ENCODE assay signal across 11 cellular contexts in genomic region chr11:83257638-83258229, GRCh38. TPM values are rescaled to one million over a fixed set of nuclear protein-coding genes. Genes with fewer than 3 reads are reported as not detected.
DNase-seq lines count a peak whose midpoint lies in the region; ATAC-seq and TF ChIP-seq lines count a peak whose summit lies in the region.
"Had no signal": no experiment of that assay in that cellular context is flagged by ENCODE, and none has a peak within 500 bp of the region (broad histone marks: within the 10 kb centered on the region; RNA-seq: fewer than 3 reads in every experiment).

No MANE protein-coding gene starts in this region.

- H3K4me3 Mint-ChIP-seq in activated naive CD4-positive, alpha-beta T cell treated with anti-CD3 and anti-CD28 coated beads, Interleukin-2, amount 50 U/mL, for 24 hours = no peak overlapping the region
- no peak overlapping the region for H3K4me3 Mint-ChIP-seq in activated naive CD4-positive, alpha-beta T cell treated with anti-CD3 and anti-CD28 coated beads for 36 hours
- H3K4me3 Mint-ChIP-seq: type B pancreatic cell had no signal

- no peak for ATAC-seq in HG02852 (IDR thresholded peaks at IDR 0.05; ENCODE audit: unreplicated experiment)

- CTCF ChIA-PET in activated naive CD4-positive, alpha-beta T cell treated with anti-CD3 and anti-CD28 coated beads for 36 hours (lab: Charles Lee) = interaction anchor here (0.6 to 1.2 kb wide), 2 partner anchors 8 to 150 kb away, joined by 3 to 7 read pairs; no protein-coding TSS in a partner anchor

- TF ChIP-seq POLR2A in testis (IDR thresholded peaks at IDR 0.05) (no peak), spleen (IDR thresholded peaks at IDR 0.05) (no peak)

- H3K4me3 ChIP-seq in testis (no peak overlapping the region), spleen (no peak overlapping the region)

- H3K4me1 ChIP-seq in testis (no peaks in the 10 kb centered on the region), spleen (no peaks in the 10 kb centered on the region)

- H3K27me3 ChIP-seq in testis (no peaks in the 10 kb centered on the region), spleen (replicated peaks in 1 of 7) (no peaks in the 10 kb centered on the region)

- no peak for DNase-seq in activated naive CD4-positive, alpha-beta T cell treated with anti-CD3 and anti-CD28 coated beads for 36 hours
- peak; percentile 96 for DNase-seq in amniotic epithelial cell (ENCODE audit: low read depth)
- peak; percentile 72 for DNase-seq in islet precursor cell
- DNase-seq in stimulated activated CD4-positive, alpha-beta T cell treated with anti-CD3 and anti-CD28 coated beads, Interleukin-1b, Interleukin-23, amount 100 ng/mL, for 48 hours = no peak
- DNase-seq in testis = no peak
- DNase-seq in spleen = no peak
- DNase-seq: amygdala; stimulated activated CD4-positive, alpha-beta T cell treated with anti-CD3 and anti-CD28 coated beads, Interleukin-4, amount 100 ng/mL, for 24 hours had no signal

- 76 to 84% methylated on average over 3 of the region's 3 CpGs for WGBS in testis, 2 donors
- 80 to 98% (median 87%) methylated on average over 3 of the region's 3 CpGs for WGBS in spleen, 5 donors

- H3K36me3 Mint-ChIP-seq in activated naive CD4-positive, alpha-beta T cell treated with anti-CD3 and anti-CD28 coated beads, Interleukin-2, amount 50 U/mL, for 24 hours = peaks cover 6% of the 10 kb centered on the region
- H3K36me3 Mint-ChIP-seq in activated naive CD4-positive, alpha-beta T cell treated with anti-CD3 and anti-CD28 coated beads for 36 hours (ENCODE audit: low read depth) = peaks cover 2% of the 10 kb centered on the region

- H3K27ac Mint-ChIP-seq in activated naive CD4-positive, alpha-beta T cell treated with anti-CD3 and anti-CD28 coated beads, Interleukin-2, amount 50 U/mL, for 24 hours = peak overlapping the region; percentile 35
- H3K27ac Mint-ChIP-seq in activated naive CD4-positive, alpha-beta T cell treated with anti-CD3 and anti-CD28 coated beads for 36 hours = no peak overlapping the region
- H3K27ac Mint-ChIP-seq: type B pancreatic cell had no signal

- no peaks in the 10 kb centered on the region for H3K27me3 Mint-ChIP-seq in activated naive CD4-positive, alpha-beta T cell treated with anti-CD3 and anti-CD28 coated beads, Interleukin-2, amount 50 U/mL, for 24 hours
- H3K27me3 Mint-ChIP-seq in activated naive CD4-positive, alpha-beta T cell treated with anti-CD3 and anti-CD28 coated beads for 36 hours (ENCODE audit: low read depth) = no peaks in the 10 kb centered on the region
- H3K27me3 Mint-ChIP-seq: type B pancreatic cell had no signal

- H3K9me3 ChIP-seq in testis (no peaks in the 10 kb centered on the region), spleen (no peaks in the 10 kb centered on the region)

- H3K36me3 ChIP-seq in testis (ENCODE audit: low read depth, missing control alignments) (no peaks in the 10 kb centered on the region), spleen (peaks cover 0 to 71% (median 35%) of the 10 kb centered on the region in 6 donors)

- H3K27ac ChIP-seq in testis (peak overlapping the region in 1 of 2 donors; percentile 8), spleen (no peak overlapping the region)

- intact Hi-C loops in activated naive CD4-positive, alpha-beta T cell treated with anti-CD3 and anti-CD28 coated beads for 36 hours (cut with micrococcal nuclease) = no loop called here
- intact Hi-C loops in testis (cut with DNase I; ENCODE audit: low total_unique reads) (no loop called here), spleen (cut with DNase I; ENCODE audit: low total_unique reads) (no loop called here)

- H3K4me1 Mint-ChIP-seq in activated naive CD4-positive, alpha-beta T cell treated with anti-CD3 and anti-CD28 coated beads, Interleukin-2, amount 50 U/mL, for 24 hours = no peaks in the 10 kb centered on the region
- no peaks in the 10 kb centered on the region for H3K4me1 Mint-ChIP-seq in activated naive CD4-positive, alpha-beta T cell treated with anti-CD3 and anti-CD28 coated beads for 36 hours (ENCODE audit: low read depth)

- TF ChIP-seq CTCF in testis (IDR thresholded peaks at IDR 0.05) (no peak), spleen (IDR thresholded peaks at IDR 0.05 in 8 of 11, conservative IDR thresholded peaks at IDR 0.05 in 3 of 11) (no peak)

- no peaks in the 10 kb centered on the region for H3K9me3 Mint-ChIP-seq in activated naive CD4-positive, alpha-beta T cell treated with anti-CD3 and anti-CD28 coated beads, Interleukin-2, amount 50 U/mL, for 24 hours
- no peaks in the 10 kb centered on the region for H3K9me3 Mint-ChIP-seq in activated naive CD4-positive, alpha-beta T cell treated with anti-CD3 and anti-CD28 coated beads for 36 hours
- H3K9me3 Mint-ChIP-seq: type B pancreatic cell had no signal

RNA-seq across cellular contexts. Expression of gene CCDC90B, which starts 28.4 kb away (rescaled TPM):
- 10 to 100 TPM; 28.2 to 29.5 TPM for total RNA-seq in activated naive CD4-positive, alpha-beta T cell treated with anti-CD3 and anti-CD28 coated beads for 36 hours
- total RNA-seq in testis = 10 to 100 TPM; 67.4 to 78.3 TPM
- 162 TPM for polyA plus RNA-seq in testis (ENCODE audit: insufficient read depth, low read depth, low replicate concordance)
- 10 to 100 TPM; 26.6 to 54.5 (median 36.2) TPM for total RNA-seq in spleen
- 10 to 100 TPM; 31.5 to 45.1 (median 39.2) TPM for polyA plus RNA-seq in spleen

Comparison
In these comparisons a context has a peak if more than half of its experiments do, and no peak if none do; other contexts are left out.
1. DNase-seq: peak in amniotic epithelial cell (single experiment) and islet precursor cell (single experiment); none in activated naive CD4-positive, alpha-beta T cell treated with anti-CD3 and anti-CD28 coated beads for 36 hours (single experiment), stimulated activated CD4-positive, alpha-beta T cell treated with anti-CD3 and anti-CD28 coated beads, Interleukin-1b, Interleukin-23, amount 100 ng/mL, for 48 hours (single experiment), testis (single experiment) and spleen (single experiment).